1 cellular context compared by ENCODE assay signal in genomic region chr17:1590031-1590746, GRCh38.
TF ChIP-seq lines count a peak whose summit lies in the region.

No MANE protein-coding gene starts in this region.

TF ChIP-seq in K562, 482 proteins besides CTCF, POLR2A, EP300 and RAD21 (continued from another document and continues in another):
- peak; percentile 41; the same call in 1 of the 2 replicates for TF ChIP-seq NFATC3 (IDR thresholded peaks at IDR 0.05)
- TF ChIP-seq, protein P1, sequence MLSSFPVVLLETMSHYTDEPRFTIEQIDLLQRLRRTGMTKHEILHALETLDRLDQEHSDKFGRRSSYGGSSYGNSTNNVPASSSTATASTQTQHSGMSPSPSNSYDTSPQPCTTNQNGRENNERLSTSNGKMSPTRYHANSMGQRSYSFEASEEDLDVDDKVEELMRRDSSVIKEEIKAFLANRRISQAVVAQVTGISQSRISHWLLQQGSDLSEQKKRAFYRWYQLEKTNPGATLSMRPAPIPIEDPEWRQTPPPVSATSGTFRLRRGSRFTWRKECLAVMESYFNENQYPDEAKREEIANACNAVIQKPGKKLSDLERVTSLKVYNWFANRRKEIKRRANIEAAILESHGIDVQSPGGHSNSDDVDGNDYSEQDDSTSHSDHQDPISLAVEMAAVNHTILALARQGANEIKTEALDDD (IDR thresholded peaks at IDR 0.05) = peak; percentile 77
- TF ChIP-seq ZBTB2 (IDR thresholded peaks at IDR 0.05) = no peak
- peak; percentile 99 for TF ChIP-seq FOSL1 (tag; conservative IDR thresholded peaks at IDR 0.05)
- peak; percentile 89 for TF ChIP-seq SMARCC2 (IDR thresholded peaks at IDR 0.05; ENCODE audit: low read depth)
- peak; percentile 94 for TF ChIP-seq JUND (IDR thresholded peaks at IDR 0.05; ENCODE audit: borderline replicate concordance, low read depth, low read length)
- peak; percentile 87; the same call in 2 of the 3 replicates for TF ChIP-seq JUND (tag; IDR thresholded peaks at IDR 0.05; ENCODE audit: borderline replicate concordance, low read depth, low read length)
- peak; percentile 39; the same call in 1 of the 2 replicates for TF ChIP-seq ATF7 (IDR thresholded peaks at IDR 0.05)
- TF ChIP-seq HDAC1 (IDR thresholded peaks at IDR 0.05) = peak in 1 of 2 experiments; percentile 75; a peak in 2 of 4 replicates
- TF ChIP-seq JUN (IDR thresholded peaks at IDR 0.05; ENCODE audit: borderline replicate concordance, low read depth, low read length) = peak; percentile 90
- no peak for TF ChIP-seq JUN (CRISPR knock-in tag; IDR thresholded peaks at IDR 0.05; ENCODE audit: borderline replicate concordance)
- TF ChIP-seq NR2C1 (IDR thresholded peaks at IDR 0.05) = no peak
- no peak for TF ChIP-seq NR2C1 (tag; IDR thresholded peaks at IDR 0.05)
- TF ChIP-seq DACH1 (IDR thresholded peaks at IDR 0.05; ENCODE audit: partially characterized antibody) = peak; percentile 81
- no peak for TF ChIP-seq SMAD3 (CRISPR knock-in tag; conservative IDR thresholded peaks at IDR 0.05)
- no peak for TF ChIP-seq NFRKB (IDR thresholded peaks at IDR 0.05; ENCODE audit: low read depth)
- peak; percentile 73; the same call in 1 of the 2 replicates for TF ChIP-seq BACH1 (tag; IDR thresholded peaks at IDR 0.05)
- no peak for TF ChIP-seq RBBP5 (IDR thresholded peaks at IDR 0.05; ENCODE audit: borderline replicate concordance, insufficient read depth, low read length, poor library complexity, severe bottlenecking)
- 0 out of 2 replicates have a peak, but pooled peaks have one; percentile 49 for TF ChIP-seq MTA3 (IDR thresholded peaks at IDR 0.05; ENCODE audit: borderline replicate concordance)
- peak; percentile 69 for TF ChIP-seq MAFK (IDR thresholded peaks at IDR 0.05; ENCODE audit: low read length)
- TF ChIP-seq CBX3 (IDR thresholded peaks at IDR 0.05; ENCODE audit: borderline replicate concordance in 1 of 2, low read length in 2 of 2) = no peak
- peak; percentile 50 for TF ChIP-seq CCNT2 (IDR thresholded peaks at IDR 0.05; ENCODE audit: borderline replicate concordance, extremely low read depth, insufficient read length, low read depth, low read length)
- TF ChIP-seq RUNX1 (IDR thresholded peaks at IDR 0.05; ENCODE audit: low read depth) = no peak
- TF ChIP-seq PHF20 (IDR thresholded peaks at IDR 0.05; ENCODE audit: partially characterized antibody) = no peak
- TF ChIP-seq, protein P2, sequence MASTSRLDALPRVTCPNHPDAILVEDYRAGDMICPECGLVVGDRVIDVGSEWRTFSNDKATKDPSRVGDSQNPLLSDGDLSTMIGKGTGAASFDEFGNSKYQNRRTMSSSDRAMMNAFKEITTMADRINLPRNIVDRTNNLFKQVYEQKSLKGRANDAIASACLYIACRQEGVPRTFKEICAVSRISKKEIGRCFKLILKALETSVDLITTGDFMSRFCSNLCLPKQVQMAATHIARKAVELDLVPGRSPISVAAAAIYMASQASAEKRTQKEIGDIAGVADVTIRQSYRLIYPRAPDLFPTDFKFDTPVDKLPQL (IDR thresholded peaks at IDR 0.05; ENCODE audit: extremely low read depth, insufficient read length) = no peak
- no peak for TF ChIP-seq PATZ1 (CRISPR knock-in tag; IDR thresholded peaks at IDR 0.05; ENCODE audit: borderline replicate concordance)
- TF ChIP-seq, protein P3, sequence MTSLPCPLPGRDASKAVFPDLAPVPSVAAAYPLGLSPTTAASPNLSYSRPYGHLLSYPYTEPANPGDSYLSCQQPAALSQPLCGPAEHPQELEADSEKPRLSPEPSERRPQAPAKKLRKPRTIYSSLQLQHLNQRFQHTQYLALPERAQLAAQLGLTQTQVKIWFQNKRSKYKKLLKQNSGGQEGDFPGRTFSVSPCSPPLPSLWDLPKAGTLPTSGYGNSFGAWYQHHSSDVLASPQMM (CRISPR knock-in tag; IDR thresholded peaks at IDR 0.05) = no peak
- TF ChIP-seq CBFA2T2 (conservative IDR thresholded peaks at IDR 0.05) = peak; percentile 53
- TF ChIP-seq, protein P4, sequence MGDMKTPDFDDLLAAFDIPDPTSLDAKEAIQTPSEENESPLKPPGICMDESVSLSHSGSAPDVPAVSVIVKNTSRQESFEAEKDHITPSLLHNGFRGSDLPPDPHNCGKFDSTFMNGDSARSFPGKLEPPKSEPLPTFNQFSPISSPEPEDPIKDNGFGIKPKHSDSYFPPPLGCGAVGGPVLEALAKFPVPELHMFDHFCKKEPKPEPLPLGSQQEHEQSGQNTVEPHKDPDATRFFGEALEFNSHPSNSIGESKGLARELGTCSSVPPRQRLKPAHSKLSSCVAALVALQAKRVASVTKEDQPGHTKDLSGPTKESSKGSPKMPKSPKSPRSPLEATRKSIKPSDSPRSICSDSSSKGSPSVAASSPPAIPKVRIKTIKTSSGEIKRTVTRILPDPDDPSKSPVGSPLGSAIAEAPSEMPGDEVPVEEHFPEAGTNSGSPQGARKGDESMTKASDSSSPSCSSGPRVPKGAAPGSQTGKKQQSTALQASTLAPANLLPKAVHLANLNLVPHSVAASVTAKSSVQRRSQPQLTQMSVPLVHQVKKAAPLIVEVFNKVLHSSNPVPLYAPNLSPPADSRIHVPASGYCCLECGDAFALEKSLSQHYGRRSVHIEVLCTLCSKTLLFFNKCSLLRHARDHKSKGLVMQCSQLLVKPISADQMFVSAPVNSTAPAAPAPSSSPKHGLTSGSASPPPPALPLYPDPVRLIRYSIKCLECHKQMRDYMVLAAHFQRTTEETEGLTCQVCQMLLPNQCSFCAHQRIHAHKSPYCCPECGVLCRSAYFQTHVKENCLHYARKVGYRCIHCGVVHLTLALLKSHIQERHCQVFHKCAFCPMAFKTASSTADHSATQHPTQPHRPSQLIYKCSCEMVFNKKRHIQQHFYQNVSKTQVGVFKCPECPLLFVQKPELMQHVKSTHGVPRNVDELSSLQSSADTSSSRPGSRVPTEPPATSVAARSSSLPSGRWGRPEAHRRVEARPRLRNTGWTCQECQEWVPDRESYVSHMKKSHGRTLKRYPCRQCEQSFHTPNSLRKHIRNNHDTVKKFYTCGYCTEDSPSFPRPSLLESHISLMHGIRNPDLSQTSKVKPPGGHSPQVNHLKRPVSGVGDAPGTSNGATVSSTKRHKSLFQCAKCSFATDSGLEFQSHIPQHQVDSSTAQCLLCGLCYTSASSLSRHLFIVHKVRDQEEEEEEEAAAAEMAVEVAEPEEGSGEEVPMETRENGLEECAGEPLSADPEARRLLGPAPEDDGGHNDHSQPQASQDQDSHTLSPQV (IDR thresholded peaks at IDR 0.05) = no peak
- TF ChIP-seq ZNF766 (CRISPR knock-in tag; conservative IDR thresholded peaks at IDR 0.05) = 0 out of 2 replicates have a peak, but pooled peaks have one; percentile 25
- TF ChIP-seq OTX1 (CRISPR knock-in tag; IDR thresholded peaks at IDR 0.05) = no peak
- TF ChIP-seq NFIC (IDR thresholded peaks at IDR 0.05) = peak; percentile 23; the same call in 1 of the 2 replicates
- peak; percentile 86 for TF ChIP-seq TAF9B (IDR thresholded peaks at IDR 0.05; ENCODE audit: partially characterized antibody)
- peak; percentile 30; the same call in 1 of the 2 replicates for TF ChIP-seq TAL1 (IDR thresholded peaks at IDR 0.05)
- no peak for TF ChIP-seq RNF2 (IDR thresholded peaks at IDR 0.05)
- no peak for TF ChIP-seq XRCC3 (IDR thresholded peaks at IDR 0.05)
- peak; percentile 14; the same call in 1 of the 2 replicates for TF ChIP-seq NCOR1 (IDR thresholded peaks at IDR 0.05)
- TF ChIP-seq RAD51 (IDR thresholded peaks at IDR 0.05; ENCODE audit: borderline replicate concordance, low read depth) = no peak
- peak; percentile 85 for TF ChIP-seq ZNF316 (IDR thresholded peaks at IDR 0.05)
- TF ChIP-seq CEBPB (tag; IDR thresholded peaks at IDR 0.05) = peak; percentile 71
- TF ChIP-seq THAP12 (CRISPR knock-in tag; IDR thresholded peaks at IDR 0.05) = no peak
- TF ChIP-seq CREB3 (tag; conservative IDR thresholded peaks at IDR 0.05; ENCODE audit: low read depth) = no peak
- TF ChIP-seq ZNF436 (CRISPR knock-in tag; IDR thresholded peaks at IDR 0.05) = no peak
- TF ChIP-seq PHF21A (IDR thresholded peaks at IDR 0.05; ENCODE audit: borderline replicate concordance, low read depth) = peak; percentile 29; the same call in 1 of the 2 replicates
- peak; percentile 88 for TF ChIP-seq DPF2 (IDR thresholded peaks at IDR 0.05)
- TF ChIP-seq L3MBTL2 (IDR thresholded peaks at IDR 0.05) = peak; percentile 27; the same call in 1 of the 2 replicates
- TF ChIP-seq RBM17 (IDR thresholded peaks at IDR 0.05; ENCODE audit: borderline replicate concordance, low read depth, low read length) = no peak
- no peak for TF ChIP-seq ESRRB (CRISPR knock-in tag; IDR thresholded peaks at IDR 0.05; ENCODE audit: borderline replicate concordance)
- TF ChIP-seq LEF1 (IDR thresholded peaks at IDR 0.05) = peak; percentile 38; the same call in 1 of the 2 replicates
- no peak for TF ChIP-seq TOE1 (IDR thresholded peaks at IDR 0.05; ENCODE audit: borderline replicate concordance)
- no peak for TF ChIP-seq TOE1 (CRISPR knock-in tag; IDR thresholded peaks at IDR 0.05; ENCODE audit: borderline replicate concordance, low read depth)
- TF ChIP-seq CEBPG (CRISPR knock-in tag; IDR thresholded peaks at IDR 0.05) = peak; percentile 87
- TF ChIP-seq CEBPG (tag; conservative IDR thresholded peaks at IDR 0.05 in 1 of 2, IDR thresholded peaks at IDR 0.05 in 1 of 2) = peak; percentile 57 to 78
- peak; percentile 56; the same call in 1 of the 2 replicates for TF ChIP-seq ZBTB33 (CRISPR knock-in tag; IDR thresholded peaks at IDR 0.05)
- TF ChIP-seq ZNF395 (CRISPR knock-in tag; IDR thresholded peaks at IDR 0.05) = 0 out of 2 replicates have a peak, but pooled peaks have one; percentile 36
